In genomic region chr1:207625504-207626071, GRCh38 we compare ENCODE assay signal across 15 cellular contexts. TPM values are rescaled to one million over a fixed set of nuclear protein-coding genes. Genes with fewer than 3 reads are reported as not detected.
"Had no signal": no experiment of that assay in that cellular context is flagged by ENCODE, and none has a peak within 500 bp of the region (broad histone marks: within the 10 kb centered on the region; RNA-seq: fewer than 3 reads in every experiment).

No MANE protein-coding gene starts in this region.

RNA-seq across cellular contexts. Expression of gene CR1L, which starts 19.3 kb away (rescaled TPM):
- total RNA-seq: naive thymus-derived CD8-positive, alpha-beta T cell; natural killer cell treated with Interleukin-12 subunit alpha and Interleukin-12 subunit beta and Interleukin-15 and Interleukin-18, amount 100 ng/mL, for 72 hours; neural crest cell; omental fat pad; osteocyte; prostate gland; pulmonary artery endothelial cell; right atrium auricular region; smooth muscle cell; suprapubic skin; testis; transverse colon; ureter; vagina had no signal
- polyA plus RNA-seq: naive thymus-derived CD8-positive, alpha-beta T cell; pancreas had no signal
